ENCODE assay signal across 7 cellular contexts in genomic region chr3:105762214-105762613, GRCh38.
DNase-seq lines count a peak whose midpoint lies in the region; ATAC-seq, FAIRE-seq and TF ChIP-seq lines count a peak whose summit lies in the region.
"Not testable (repeated sequence)": the region's sequence is repeated elsewhere in the genome, so short reads cannot be mapped to it uniquely, and the experiment has no call there.

No MANE protein-coding gene starts in this region.

- H3K9ac ChIP-seq in K562 (ENCODE audit: insufficient read depth in 1 of 2, low read depth in 2 of 2, low read length in 2 of 2) = not testable (repeated sequence)

- not testable (repeated sequence) for H3K9me1 ChIP-seq in K562 (ENCODE audit: control insufficient read depth, insufficient read depth, low read length)

- not testable (repeated sequence) for TF ChIP-seq RAD21 in K562 (CRISPR knock-in tag; conservative IDR thresholded peaks at IDR 0.05 in 1 of 2, IDR thresholded peaks at IDR 0.05 in 1 of 2)

- H3K36me3 ChIP-seq in CD4-positive, CD25-positive, alpha-beta regulatory T cell (ENCODE audit: control insufficient read depth, insufficient read depth, low read length) = peaks cover 18% of the 10 kb centered on the region
- not testable (repeated sequence) for H3K36me3 ChIP-seq in K562 (ENCODE audit: control insufficient read depth, insufficient read depth, low read length)
- peaks cover 0 to 24% (median 4%) of the 10 kb centered on the region in 3 experiments for H3K36me3 ChIP-seq in naive thymus-derived CD4-positive, alpha-beta T cell (ENCODE audit: control insufficient read depth in 2 of 3, insufficient read depth in 3 of 3, low read length in 3 of 3)

- H3K4me3 ChIP-seq in CD4-positive, CD25-positive, alpha-beta regulatory T cell (ENCODE audit: low read depth, low read length); K562; naive thymus-derived CD4-positive, alpha-beta T cell (ENCODE audit: low read length): not testable (repeated sequence)

- H2AFZ ChIP-seq in K562 (ENCODE audit: low read depth, low read length) = not testable (repeated sequence)

- H3K36me3 Mint-ChIP-seq in CD4-positive, CD25-positive, alpha-beta regulatory T cell = peaks cover 50% of the 10 kb centered on the region
- H3K36me3 Mint-ChIP-seq in T-helper 1 cell treated with Interleukin-12 subunit alpha and Interleukin-12 subunit beta and Interleukin-4 antibody, amounts not matched to agents 30 μg/mL and 1 μg/mL, for 36 hours (ENCODE audit: low read depth) = peaks cover 63% of the 10 kb centered on the region
- H3K36me3 Mint-ChIP-seq in activated CD4-positive, alpha-beta memory T cell treated with anti-CD3 and anti-CD28 coated beads for 36 hours = peaks cover 78% of the 10 kb centered on the region
- H3K36me3 Mint-ChIP-seq in activated naive CD4-positive, alpha-beta T cell treated with anti-CD3 and anti-CD28 coated beads for 36 hours (ENCODE audit: low read depth) = peaks cover 64% of the 10 kb centered on the region
- H3K36me3 Mint-ChIP-seq in naive thymus-derived CD4-positive, alpha-beta T cell = peaks cover 26 to 77% (median 41%) of the 10 kb centered on the region in 5 donors
- peaks cover 92% of the 10 kb centered on the region for H3K36me3 Mint-ChIP-seq in stimulated activated naive CD8-positive, alpha-beta T cell treated with anti-CD3 and anti-CD28 coated beads, Interleukin-15, Interleukin-2, amounts not matched to agents 100 ng/mL and 50 ng/mL, for 24 hours (ENCODE audit: low read depth)

- POLR2A ChIA-PET in activated CD4-positive, alpha-beta memory T cell treated with anti-CD3 and anti-CD28 coated beads for 36 hours (lab: Charles Lee); K562 (lab: Yijun Ruan, JAX); naive thymus-derived CD4-positive, alpha-beta T cell (lab: Charles Lee): not testable (repeated sequence)

- TF ChIP-seq CTCF in K562 (IDR thresholded peaks at IDR 0.05 in 2 of 3, conservative IDR thresholded peaks at IDR 0.05 in 1 of 3; ENCODE audit: insufficient read depth in 2 of 3, low read depth in 1 of 3, low read length in 3 of 3) = not testable (repeated sequence)

- not testable (repeated sequence) for BruUV-seq in K562 (replicated peaks; lab: Mats Ljungman, UMichigan)

- intact Hi-C loops in activated CD4-positive, alpha-beta memory T cell treated with anti-CD3 and anti-CD28 coated beads for 36 hours (cut with micrococcal nuclease); activated naive CD4-positive, alpha-beta T cell treated with anti-CD3 and anti-CD28 coated beads for 36 hours (cut with micrococcal nuclease); K562 (cut with micrococcal nuclease); naive thymus-derived CD4-positive, alpha-beta T cell (cut with micrococcal nuclease): not testable (repeated sequence)

- H3K27me3 Mint-ChIP-seq in CD4-positive, CD25-positive, alpha-beta regulatory T cell; T-helper 1 cell treated with Interleukin-12 subunit alpha and Interleukin-12 subunit beta and Interleukin-4 antibody, amounts not matched to agents 30 μg/mL and 1 μg/mL, for 36 hours (ENCODE audit: low read depth); activated CD4-positive, alpha-beta memory T cell treated with anti-CD3 and anti-CD28 coated beads for 36 hours; activated naive CD4-positive, alpha-beta T cell treated with anti-CD3 and anti-CD28 coated beads for 36 hours (ENCODE audit: low read depth); naive thymus-derived CD4-positive, alpha-beta T cell; stimulated activated naive CD8-positive, alpha-beta T cell treated with anti-CD3 and anti-CD28 coated beads, Interleukin-15, Interleukin-2, amounts not matched to agents 100 ng/mL and 50 ng/mL, for 24 hours: not testable (repeated sequence)

- H3K4me2 ChIP-seq in K562 (ENCODE audit: insufficient read depth, low read length) = not testable (repeated sequence)

- 38% methylated on average over 1 of the region's 1 CpG for WGBS in K562 (ENCODE audit: insufficient coverage, low coverage, missing lambda C conversion rate)

- not testable (repeated sequence) for H4K20me1 ChIP-seq in K562 (replicated peaks; ENCODE audit: control insufficient read depth, insufficient read depth, low read length)

- H3K27ac ChIP-seq in CD4-positive, CD25-positive, alpha-beta regulatory T cell (ENCODE audit: insufficient read depth, low read length, poor library complexity, severe bottlenecking); K562 (ENCODE audit: extremely low read depth, low read depth, low read length); naive thymus-derived CD4-positive, alpha-beta T cell (ENCODE audit: low read depth, low read length): not testable (repeated sequence)

- H3K9me3 Mint-ChIP-seq in CD4-positive, CD25-positive, alpha-beta regulatory T cell = peaks cover 2 to 27% (median 12%) of the 10 kb centered on the region in 7 donors
- peaks cover 37% of the 10 kb centered on the region for H3K9me3 Mint-ChIP-seq in T-helper 1 cell treated with Interleukin-12 subunit alpha and Interleukin-12 subunit beta and Interleukin-4 antibody, amounts not matched to agents 30 μg/mL and 1 μg/mL, for 36 hours
- peaks cover 37% of the 10 kb centered on the region for H3K9me3 Mint-ChIP-seq in activated CD4-positive, alpha-beta memory T cell treated with anti-CD3 and anti-CD28 coated beads for 36 hours
- H3K9me3 Mint-ChIP-seq in activated naive CD4-positive, alpha-beta T cell treated with anti-CD3 and anti-CD28 coated beads for 36 hours = peaks cover 27% of the 10 kb centered on the region
- H3K9me3 Mint-ChIP-seq in naive thymus-derived CD4-positive, alpha-beta T cell = peaks cover 8 to 43% (median 25%) of the 10 kb centered on the region in 11 donors
- peaks cover 27% of the 10 kb centered on the region for H3K9me3 Mint-ChIP-seq in stimulated activated naive CD8-positive, alpha-beta T cell treated with anti-CD3 and anti-CD28 coated beads, Interleukin-15, Interleukin-2, amounts not matched to agents 100 ng/mL and 50 ng/mL, for 24 hours

- DNase-seq in CD4-positive, CD25-positive, alpha-beta regulatory T cell; activated CD4-positive, alpha-beta memory T cell treated with anti-CD3 and anti-CD28 coated beads for 36 hours; activated naive CD4-positive, alpha-beta T cell treated with anti-CD3 and anti-CD28 coated beads for 36 hours; K562 (ENCODE audit: extremely low read depth in 1 of 4, low spot score in 3 of 4); naive thymus-derived CD4-positive, alpha-beta T cell: not testable (repeated sequence)

- TF ChIP-seq POLR2A in K562 (conservative IDR thresholded peaks at IDR 0.05) = not testable (repeated sequence)

- in situ Hi-C loops in K562 (cut with MboI) = not testable (repeated sequence)

- H3K4me1 Mint-ChIP-seq in CD4-positive, CD25-positive, alpha-beta regulatory T cell = peaks cover 39 to 74% (median 49%) of the 10 kb centered on the region in 4 donors
- peaks cover 54% of the 10 kb centered on the region for H3K4me1 Mint-ChIP-seq in T-helper 1 cell treated with Interleukin-12 subunit alpha and Interleukin-12 subunit beta and Interleukin-4 antibody, amounts not matched to agents 30 μg/mL and 1 μg/mL, for 36 hours (ENCODE audit: low read depth)
- H3K4me1 Mint-ChIP-seq in activated CD4-positive, alpha-beta memory T cell treated with anti-CD3 and anti-CD28 coated beads for 36 hours (ENCODE audit: low read depth) = peaks cover 59% of the 10 kb centered on the region
- peaks cover 60% of the 10 kb centered on the region for H3K4me1 Mint-ChIP-seq in activated naive CD4-positive, alpha-beta T cell treated with anti-CD3 and anti-CD28 coated beads for 36 hours (ENCODE audit: low read depth)
- peaks cover 34 to 86% (median 72%) of the 10 kb centered on the region in 7 donors for H3K4me1 Mint-ChIP-seq in naive thymus-derived CD4-positive, alpha-beta T cell
- peaks cover 83% of the 10 kb centered on the region for H3K4me1 Mint-ChIP-seq in stimulated activated naive CD8-positive, alpha-beta T cell treated with anti-CD3 and anti-CD28 coated beads, Interleukin-15, Interleukin-2, amounts not matched to agents 100 ng/mL and 50 ng/mL, for 24 hours (ENCODE audit: low read depth)

- FAIRE-seq in K562 (lab: Jason Lieb, UNC) = not testable (repeated sequence)

- H3K79me2 ChIP-seq in K562 (ENCODE audit: control insufficient read depth, insufficient read depth, low read length) = not testable (repeated sequence)

- not testable (repeated sequence) for H3K27me3 ChIP-seq in CD4-positive, CD25-positive, alpha-beta regulatory T cell (ENCODE audit: control insufficient read depth, insufficient read depth, low read length); K562 (ENCODE audit: control insufficient read depth in 2 of 2, insufficient read depth in 2 of 2, low read length in 2 of 2); naive thymus-derived CD4-positive, alpha-beta T cell (ENCODE audit: control insufficient read depth in 2 of 2, insufficient read depth in 2 of 2, low read length in 2 of 2)

- not testable (repeated sequence) for ATAC-seq in CD4-positive, CD25-positive, alpha-beta regulatory T cell (ENCODE audit: low read depth in 2 of 2); K562; naive thymus-derived CD4-positive, alpha-beta T cell

- H3K4me1 ChIP-seq in CD4-positive, CD25-positive, alpha-beta regulatory T cell (ENCODE audit: control insufficient read depth, insufficient read depth, low read length, poor library complexity, severe bottlenecking) = peaks cover 23% of the 10 kb centered on the region
- not testable (repeated sequence) for H3K4me1 ChIP-seq in K562 (replicated peaks in 1 of 2; ENCODE audit: control insufficient read depth in 2 of 2, insufficient read depth in 2 of 2, low read length in 2 of 2)
- peaks cover 27 to 43% of the 10 kb centered on the region in 2 donors for H3K4me1 ChIP-seq in naive thymus-derived CD4-positive, alpha-beta T cell (ENCODE audit: control insufficient read depth in 2 of 2, insufficient read depth in 2 of 2, low read length in 2 of 2)

- H3K9me3 ChIP-seq in CD4-positive, CD25-positive, alpha-beta regulatory T cell (ENCODE audit: control insufficient read depth in 2 of 2, low read length in 2 of 2) = peaks cover 0 to 30% of the 10 kb centered on the region in 2 experiments
- not testable (repeated sequence) for H3K9me3 ChIP-seq in K562 (replicated peaks; ENCODE audit: control insufficient read depth, insufficient read depth, low read depth, low read length)
- H3K9me3 ChIP-seq in naive thymus-derived CD4-positive, alpha-beta T cell (ENCODE audit: control insufficient read depth in 2 of 3, low read length in 3 of 3) = peaks cover 0 to 22% (median 0%) of the 10 kb centered on the region in 3 experiments

- CTCF ChIA-PET in activated CD4-positive, alpha-beta memory T cell treated with anti-CD3 and anti-CD28 coated beads for 36 hours (lab: Charles Lee) = interaction anchor here (0.6 kb wide), 1 partner anchor 48 kb away, joined by 3 read pairs; no protein-coding TSS in a partner anchor
- CTCF ChIA-PET in activated naive CD4-positive, alpha-beta T cell treated with anti-CD3 and anti-CD28 coated beads for 36 hours (lab: Charles Lee); K562 (lab: Yijun Ruan, JAX; ENCODE audit: low intra/inter-chr PET ratio); naive thymus-derived CD4-positive, alpha-beta T cell (lab: Charles Lee): not testable (repeated sequence)

- not testable (repeated sequence) for TF ChIP-seq EP300 in K562 (IDR thresholded peaks at IDR 0.05; ENCODE audit: low read length)

- H3K27ac Mint-ChIP-seq in CD4-positive, CD25-positive, alpha-beta regulatory T cell = peak overlapping the region in 2 of 3 donors; percentile 62 to 67
- H3K27ac Mint-ChIP-seq in T-helper 1 cell treated with Interleukin-12 subunit alpha and Interleukin-12 subunit beta and Interleukin-4 antibody, amounts not matched to agents 30 μg/mL and 1 μg/mL, for 36 hours = peak overlapping the region; percentile 1
- H3K27ac Mint-ChIP-seq in activated CD4-positive, alpha-beta memory T cell treated with anti-CD3 and anti-CD28 coated beads for 36 hours = peak overlapping the region; percentile 12
- peak overlapping the region; percentile 50 for H3K27ac Mint-ChIP-seq in activated naive CD4-positive, alpha-beta T cell treated with anti-CD3 and anti-CD28 coated beads for 36 hours
- peak overlapping the region in 6 of 9 donors; percentile 45 to 86 (median 57) for H3K27ac Mint-ChIP-seq in naive thymus-derived CD4-positive, alpha-beta T cell
- peak overlapping the region; percentile 76 for H3K27ac Mint-ChIP-seq in stimulated activated naive CD8-positive, alpha-beta T cell treated with anti-CD3 and anti-CD28 coated beads, Interleukin-15, Interleukin-2, amounts not matched to agents 100 ng/mL and 50 ng/mL, for 24 hours

- H3K4me3 Mint-ChIP-seq in CD4-positive, CD25-positive, alpha-beta regulatory T cell = peak overlapping the region in 1 of 4 donors; percentile 7
- not testable (repeated sequence) for H3K4me3 Mint-ChIP-seq in T-helper 1 cell treated with Interleukin-12 subunit alpha and Interleukin-12 subunit beta and Interleukin-4 antibody, amounts not matched to agents 30 μg/mL and 1 μg/mL, for 36 hours; activated CD4-positive, alpha-beta memory T cell treated with anti-CD3 and anti-CD28 coated beads for 36 hours; activated naive CD4-positive, alpha-beta T cell treated with anti-CD3 and anti-CD28 coated beads for 36 hours; naive thymus-derived CD4-positive, alpha-beta T cell
- H3K4me3 Mint-ChIP-seq in stimulated activated naive CD8-positive, alpha-beta T cell treated with anti-CD3 and anti-CD28 coated beads, Interleukin-15, Interleukin-2, amounts not matched to agents 100 ng/mL and 50 ng/mL, for 24 hours = peak overlapping the region; percentile 9

Comparison
In these comparisons a context has a peak if more than half of its experiments do, and no peak if none do; other contexts are left out.
1. H3K27ac Mint-ChIP-seq: peak in every context shown above with its lines; median percentile 76 in stimulated activated naive CD8-positive, alpha-beta T cell treated with anti-CD3 and anti-CD28 coated beads, Interleukin-15, Interleukin-2, amounts not matched to agents 100 ng/mL and 50 ng/mL, for 24 hours; 64 in CD4-positive, CD25-positive, alpha-beta regulatory T cell; 57 in naive thymus-derived CD4-positive, alpha-beta T cell; 50 in activated naive CD4-positive, alpha-beta T cell treated with anti-CD3 and anti-CD28 coated beads for 36 hours; 12 in activated CD4-positive, alpha-beta memory T cell treated with anti-CD3 and anti-CD28 coated beads for 36 hours; 1 in T-helper 1 cell treated with Interleukin-12 subunit alpha and Interleukin-12 subunit beta and Interleukin-4 antibody, amounts not matched to agents 30 μg/mL and 1 μg/mL, for 36 hours.